31 cellular contexts compared by ENCODE assay signal in genomic region chr10:121444515-121444914, GRCh38.
"Had no signal": no experiment of that assay in that cellular context is flagged by ENCODE, and none has a peak within 500 bp of the region (broad histone marks: within the 10 kb centered on the region; RNA-seq: fewer than 3 reads in every experiment).

No MANE protein-coding gene starts in this region.

- FAIRE-seq: astrocyte, RCC 7860 had no signal

- H3K27me3 Mint-ChIP-seq: activated CD4-positive, alpha-beta T cell treated with anti-CD3 and anti-CD28 coated beads, Interleukin-2, amount 10 ng/mL, durations not matched to agents 7 days and 5 days had no signal

- DNase-seq: activated CD4-positive, alpha-beta T cell treated with anti-CD3 and anti-CD28 coated beads for 1 hour; activated CD4-positive, alpha-beta T cell treated with anti-CD3 and anti-CD28 coated beads, Interleukin-2, amount 10 ng/mL, durations not matched to agents 7 days and 5 days; activated CD4-positive, alpha-beta T cell treated with anti-CD3 and anti-CD28 coated beads, Interleukin-2, amount 50 U/mL, for 48 hours; activated CD4-positive, CD25-positive, alpha-beta regulatory T cell; activated CD8-positive, alpha-beta T cell treated with anti-CD3 and anti-CD28 coated beads, Interleukin-2, amount 10 ng/mL, durations not matched to agents 7 days and 5 days; activated gamma-delta T cell treated with Interleukin-2 at 50 U/mL for 16 hours; activated naive CD4-positive, alpha-beta T cell treated with anti-CD3 and anti-CD28 coated beads for 36 hours; activated T-cell treated with anti-CD3 and anti-CD28 coated beads, Interleukin-2, amount 50 U/mL, for 4 hours; adrenal gland; body of pancreas; central memory CD4-positive, alpha-beta T cell; colonic mucosa; MM.1S; MV-4-11; NCI-H1092; NCI-H1436 treated with DMSO at 0.1 percent for 48 hours; NCI-H1694 treated with DMSO at 0.1 percent for 48 hours; NCI-H2029 treated with DMSO at 0.1 percent for 48 hours; NCI-H2107; NCI-H2171; NCI-H510A treated with DMSO at 0.1 percent for 48 hours; NCI-H526 treated with DMSO at 0.1 percent for 48 hours; NCI-H774; PC-9; Right ventricle myocardium superior; T1000; WERI-Rb-1 had no signal

- H3K27ac Mint-ChIP-seq: activated CD4-positive, alpha-beta T cell treated with anti-CD3 and anti-CD28 coated beads, Interleukin-2, amount 10 ng/mL, durations not matched to agents 7 days and 5 days; activated CD8-positive, alpha-beta T cell treated with anti-CD3 and anti-CD28 coated beads, Interleukin-2, amount 10 ng/mL, durations not matched to agents 7 days and 5 days; activated naive CD4-positive, alpha-beta T cell treated with anti-CD3 and anti-CD28 coated beads for 36 hours; activated T-helper 1 cell treated with anti-CD3 and anti-CD28 coated beads, Interleukin-12 subunit alpha, Interleukin-12 subunit beta, Interleukin-2, Interleukin-4 antibody, amounts not matched to agents 30 ng/mL and 10 ng/mL and 1 ng/mL, durations not matched to agents 14 hours and 24 hours and 36 hours had no signal

- H3K4me1 Mint-ChIP-seq: activated CD4-positive, alpha-beta T cell treated with anti-CD3 and anti-CD28 coated beads, Interleukin-2, amount 10 ng/mL, durations not matched to agents 7 days and 5 days had no signal

- H3K9me3 Mint-ChIP-seq: activated CD4-positive, alpha-beta T cell treated with anti-CD3 and anti-CD28 coated beads, Interleukin-2, amount 10 ng/mL, durations not matched to agents 7 days and 5 days; activated naive CD4-positive, alpha-beta T cell treated with anti-CD3 and anti-CD28 coated beads for 36 hours; activated naive CD4-positive, alpha-beta T cell treated with anti-CD3 and anti-CD28 coated beads, Interleukin-2, amount 50 U/mL, for 72 hours; activated T-cell treated with anti-CD3 and anti-CD28 coated beads, Interleukin-2, amount 50 U/mL, for 4 hours; activated T-helper 1 cell treated with anti-CD3 and anti-CD28 coated beads, Interleukin-12 subunit alpha, Interleukin-12 subunit beta, Interleukin-2, Interleukin-4 antibody, amounts not matched to agents 30 ng/mL and 10 ng/mL and 1 ng/mL, durations not matched to agents 14 hours and 24 hours and 36 hours had no signal

- H3K4me3 Mint-ChIP-seq: activated CD4-positive, alpha-beta T cell treated with anti-CD3 and anti-CD28 coated beads, Interleukin-2, amount 10 ng/mL, durations not matched to agents 7 days and 5 days; activated CD8-positive, alpha-beta T cell treated with anti-CD3 and anti-CD28 coated beads, Interleukin-2, amount 10 ng/mL, durations not matched to agents 7 days and 5 days; activated naive CD4-positive, alpha-beta T cell treated with anti-CD3 and anti-CD28 coated beads for 36 hours; activated T-cell treated with anti-CD3 and anti-CD28 coated beads, Interleukin-2, amount 50 U/mL, for 4 hours; activated T-helper 1 cell treated with anti-CD3 and anti-CD28 coated beads, Interleukin-12 subunit alpha, Interleukin-12 subunit beta, Interleukin-2, Interleukin-4 antibody, amounts not matched to agents 30 ng/mL and 10 ng/mL and 1 ng/mL, durations not matched to agents 14 hours and 24 hours and 36 hours had no signal

- H3K36me3 Mint-ChIP-seq: activated naive CD4-positive, alpha-beta T cell treated with anti-CD3 and anti-CD28 coated beads, Interleukin-2, amount 50 U/mL, for 72 hours had no signal

- ATAC-seq: activated CD8-positive, alpha-beta T cell treated with anti-CD3 and anti-CD28 coated beads, Interleukin-2, amount 10 ng/mL, durations not matched to agents 7 days and 5 days; activated naive CD4-positive, alpha-beta T cell treated with anti-CD3 and anti-CD28 coated beads, Interleukin-2, amount 50 U/mL, for 72 hours; activated T-cell treated with anti-CD3 and anti-CD28 coated beads, Interleukin-2, amount 50 U/mL, for 4 hours; body of pancreas had no signal
